In the genomic region with DNA sequence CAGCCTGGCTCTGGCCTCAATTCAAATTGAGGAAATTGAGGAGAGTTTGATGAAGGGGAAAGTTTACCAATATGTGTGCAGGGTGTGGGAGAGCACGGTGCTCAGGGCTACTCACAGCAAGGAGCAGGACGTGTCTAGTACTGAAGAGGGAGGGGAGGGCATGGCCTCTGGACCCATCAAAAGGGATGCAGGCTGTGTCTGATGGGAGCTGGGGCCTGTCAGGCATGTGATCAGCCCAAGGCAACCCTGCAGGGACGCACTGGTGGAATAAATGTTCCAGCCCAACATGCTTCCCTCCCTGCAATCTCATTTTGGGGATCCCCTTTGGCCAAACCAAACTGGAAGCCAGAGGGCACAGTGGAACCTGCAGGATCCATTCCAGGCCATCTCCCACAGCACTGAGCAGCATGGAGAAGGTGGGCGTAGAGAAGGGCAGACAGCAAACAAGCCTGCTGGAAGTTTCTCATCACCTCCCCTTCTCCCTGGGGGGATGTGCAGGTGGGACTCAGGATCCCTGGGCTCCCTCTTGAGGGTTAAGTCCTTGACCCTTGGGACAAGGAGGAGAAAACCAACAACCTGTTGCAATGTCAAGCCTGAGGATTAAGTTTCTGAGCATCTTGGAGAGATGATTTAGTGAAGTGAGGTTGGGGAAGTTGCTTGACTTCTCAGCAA, we compare ENCODE assay signal across 28 cellular contexts.
"Had no signal": no experiment of that assay in that cellular context is flagged by ENCODE, and none has a peak within 500 bp of the region (broad histone marks: within the 10 kb centered on the region; RNA-seq: fewer than 3 reads in every experiment).

No MANE protein-coding gene starts in this region.

- H3K4me3 Mint-ChIP-seq: stimulated activated memory B cell treated with anti-CD40 and anti-IgM and Interleukin-4, amounts not matched to agents 10 μg/mL and 1 μg/mL and 100 μg/mL, for 72 hours; stimulated activated naive B cell treated with anti-CD40 and anti-IgM and Interleukin-4, amounts not matched to agents 10 μg/mL and 1 μg/mL and 100 μg/mL, for 72 hours; stimulated activated naive CD8-positive, alpha-beta T cell treated with anti-CD3 and anti-CD28 coated beads, Interleukin-15, amount 100 ng/mL, for 72 hours; stimulated activated naive CD8-positive, alpha-beta T cell treated with anti-CD3 and anti-CD28 coated beads, Interleukin-15, Interleukin-2, amounts not matched to agents 100 ng/mL and 50 ng/mL, for 24 hours; type B pancreatic cell had no signal

- H3K27me3 ChIP-seq: testis, thyroid gland, tibial nerve, upper lobe of left lung, uterus, vagina had no signal

- H3K9me3 Mint-ChIP-seq: stimulated activated memory B cell treated with anti-CD40 and anti-IgM and Interleukin-4, amounts not matched to agents 10 μg/mL and 1 μg/mL and 100 μg/mL, for 72 hours; stimulated activated naive B cell treated with anti-CD40 and anti-IgM and Interleukin-4, amounts not matched to agents 10 μg/mL and 1 μg/mL and 100 μg/mL, for 72 hours; stimulated activated naive CD8-positive, alpha-beta T cell treated with anti-CD3 and anti-CD28 coated beads, Interleukin-15, amount 100 ng/mL, for 72 hours; stimulated activated naive CD8-positive, alpha-beta T cell treated with anti-CD3 and anti-CD28 coated beads, Interleukin-15, Interleukin-2, amounts not matched to agents 100 ng/mL and 50 ng/mL, for 24 hours; type B pancreatic cell had no signal

- ATAC-seq: stimulated activated memory B cell treated with anti-CD40 and anti-IgM and Interleukin-4, amounts not matched to agents 10 μg/mL and 1 μg/mL and 100 μg/mL, for 72 hours; stimulated activated naive B cell treated with anti-CD40 and anti-IgM and Interleukin-4, amounts not matched to agents 10 μg/mL and 1 μg/mL and 100 μg/mL, for 72 hours; stimulated activated naive CD8-positive, alpha-beta T cell treated with anti-CD3 and anti-CD28 coated beads, Interleukin-15, amount 100 ng/mL, for 72 hours; stimulated activated naive CD8-positive, alpha-beta T cell treated with anti-CD3 and anti-CD28 coated beads, Interleukin-15, Interleukin-2, amounts not matched to agents 100 U/mL and 50 U/mL, for 24 hours; upper lobe of right lung had no signal

- H3K4me3 ChIP-seq: stomach, suprapubic skin, testis, thoracic aorta, thyroid gland, tibial artery, tibial nerve, transverse colon, upper lobe of left lung, upper lobe of right lung, uterus, vagina had no signal

- H3K27ac Mint-ChIP-seq: stimulated activated memory B cell treated with anti-CD40 and anti-IgM and Interleukin-4, amounts not matched to agents 10 μg/mL and 1 μg/mL and 100 μg/mL, for 72 hours; stimulated activated naive B cell treated with anti-CD40 and anti-IgM and Interleukin-4, amounts not matched to agents 10 μg/mL and 1 μg/mL and 100 μg/mL, for 72 hours; stimulated activated naive CD8-positive, alpha-beta T cell treated with anti-CD3 and anti-CD28 coated beads, Interleukin-15, Interleukin-2, amounts not matched to agents 100 ng/mL and 50 ng/mL, for 24 hours; type B pancreatic cell had no signal

- H3K36me3 Mint-ChIP-seq: stimulated activated memory B cell treated with anti-CD40 and anti-IgM and Interleukin-4, amounts not matched to agents 10 μg/mL and 1 μg/mL and 100 μg/mL, for 72 hours; stimulated activated naive B cell treated with anti-CD40 and anti-IgM and Interleukin-4, amounts not matched to agents 10 μg/mL and 1 μg/mL and 100 μg/mL, for 72 hours; type B pancreatic cell had no signal

- DNase-seq: stimulated activated CD4-positive, alpha-beta T cell treated with anti-CD3 and anti-CD28 coated beads, Interleukin-2, amount 100 ng/mL, for 48 hours; stimulated activated CD4-positive, alpha-beta T cell treated with anti-CD3 and anti-CD28 coated beads, Interleukin-4, amount 100 ng/mL, for 1 hour; stimulated activated CD4-positive, alpha-beta T cell treated with anti-CD3 and anti-CD28 coated beads, Interleukin-4, amount 100 ng/mL, for 24 hours; stimulated activated CD4-positive, alpha-beta T cell treated with anti-CD3 and anti-CD28 coated beads, Interleukin-4, amount 100 ng/mL, for 4 hours; stimulated activated CD8-positive, alpha-beta memory T cell treated with anti-CD3 and anti-CD28 coated beads, Interleukin-4, amount 100 ng/mL, for 48 hours; stimulated activated naive B cell treated with anti-CD40 and anti-IgM and Interleukin-4, amounts not matched to agents 10 μg/mL and 1 μg/mL and 100 μg/mL, for 72 hours; stimulated activated naive CD4-positive, alpha-beta T cell; stimulated activated naive CD4-positive, alpha-beta T cell treated with Interleukin-2 at 50 U/mL for 16 hours; stimulated activated naive CD8-positive, alpha-beta T cell treated with anti-CD3 and anti-CD28 coated beads, Interleukin-15, amount 100 ng/mL, for 72 hours; stimulated activated naive CD8-positive, alpha-beta T cell treated with anti-CD3 and anti-CD28 coated beads, Interleukin-15, Interleukin-2, amounts not matched to agents 100 U/mL and 50 U/mL, for 24 hours; stomach; substantia nigra; testis; thyroid gland; tibial artery; transverse colon; trophoblast cell; upper lobe of left lung; upper lobe of right lung; uterus had no signal

- H3K4me1 ChIP-seq: stomach, suprapubic skin, thyroid gland, tibial artery, tibial nerve, transverse colon, upper lobe of left lung, upper lobe of right lung, uterus, vagina had no signal

- H3K27ac ChIP-seq: stomach, suprapubic skin, testis, thoracic aorta, thyroid gland, tibial artery, tibial nerve, transverse colon, upper lobe of left lung, upper lobe of right lung, uterus, vagina had no signal

- H3K36me3 ChIP-seq: stomach, suprapubic skin, thoracic aorta, thyroid gland, tibial artery, tibial nerve, transverse colon, upper lobe of left lung, upper lobe of right lung, uterus, vagina had no signal

- H3K4me1 Mint-ChIP-seq: stimulated activated naive B cell treated with anti-CD40 and anti-IgM and Interleukin-4, amounts not matched to agents 10 μg/mL and 1 μg/mL and 100 μg/mL, for 72 hours; stimulated activated naive CD8-positive, alpha-beta T cell treated with anti-CD3 and anti-CD28 coated beads, Interleukin-15, amount 100 ng/mL, for 72 hours had no signal

- H3K9me3 ChIP-seq: stomach, suprapubic skin, testis, thoracic aorta, thyroid gland, tibial artery, transverse colon, upper lobe of left lung, upper lobe of right lung, uterus, vagina had no signal

- FAIRE-seq: urothelium cell line had no signal
